Comparison of ENCODE assay signal across 8 cellular contexts in the genomic region with DNA sequence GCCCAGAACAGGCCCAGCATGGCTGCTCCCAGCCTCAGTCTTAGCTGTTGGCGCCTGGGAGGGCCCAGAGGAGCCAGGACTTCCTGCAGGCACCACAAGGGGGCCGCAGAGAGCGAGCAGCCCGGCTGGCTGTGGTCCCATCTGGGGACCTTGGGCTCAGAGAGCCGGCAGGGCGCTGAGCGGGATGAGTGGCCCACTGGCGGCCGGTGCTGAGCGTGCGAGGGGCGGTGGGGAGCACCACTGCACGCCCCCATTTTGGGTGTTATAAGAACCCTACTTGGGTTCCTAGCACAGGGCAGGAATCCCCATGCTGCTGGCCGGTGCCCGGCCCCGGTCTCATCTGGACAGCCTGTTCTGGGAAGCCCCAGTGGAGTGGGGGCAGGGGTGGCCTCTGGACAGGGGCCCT. TPM values are rescaled to one million over a fixed set of nuclear protein-coding genes. Genes with fewer than 3 reads are reported as not detected.
A peak's percentile ranks its signal among the peaks of the same experiment; 100 is the strongest.
DNase-seq lines count a peak whose midpoint lies in the region; ATAC-seq, FAIRE-seq and TF ChIP-seq lines count a peak whose summit lies in the region.

No MANE protein-coding gene starts in this region.

- WGBS in HepG2 (ENCODE audit: low lambda C conversion rate), result 95% methylated on average over 4 of the region's 16 CpGs

- H3K4me3 Mint-ChIP-seq in activated CD4-positive, alpha-beta T cell treated with anti-CD3 and anti-CD28 coated beads, Interleukin-2, amount 10 ng/mL, durations not matched to agents 24 days and 14 days, result no peak overlapping the region

- FAIRE-seq in HepG2 (lab: Jason Lieb, UNC), result no peak

- no peaks in the 10 kb centered on the region for H3K79me2 ChIP-seq in HepG2 (ENCODE audit: insufficient read depth, low read length)

- no peak for TF ChIP-seq POLR2A in HepG2 (IDR thresholded peaks at IDR 0.05; ENCODE audit: insufficient read depth in 1 of 2, low read depth in 2 of 2, low read length in 2 of 2)

- H2AFZ ChIP-seq in HepG2 (ENCODE audit: low read length), result no peak overlapping the region

- H3K9me3 ChIP-seq in HepG2 (ENCODE audit: low read length), result no peaks in the 10 kb centered on the region

- peak; percentile 81 for TF ChIP-seq RAD21 in HepG2 (CRISPR knock-in tag; IDR thresholded peaks at IDR 0.05)

- CTCF ChIA-PET in GM10248 (lab: Yijun Ruan, JAX) (interaction anchor here (0.7 to 2.1 kb wide), 14 partner anchors 8 to 359 kb away, joined by 3 to 9 read pairs (median 4); no protein-coding TSS in a partner anchor), HepG2 (lab: Yijun Ruan, JAX; ENCODE audit: low intra/inter-chr PET ratio, low total read pairs) (interaction anchor here (0.7 to 1.6 kb wide), 4 partner anchors 37 to 80 kb away, joined by 3 to 13 read pairs (median 3); partner anchors contain the start of genes CRIP1 and TEDC1)

- peak; percentile 85 for DNase-seq in GM10248 (ENCODE audit: extremely low spot score)
- peak; percentile 90 for DNase-seq in activated CD4-positive, alpha-beta T cell treated with anti-CD3 and anti-CD28 coated beads, Interleukin-2, amount 10 ng/mL, durations not matched to agents 24 days and 14 days
- DNase-seq in cerebellum (ENCODE audit: low spot score), result peak; percentile 80
- peak; percentile 20 for DNase-seq in HepG2 (ENCODE audit: low spot score)
- peak; percentile 50 to 60 for DNase-seq in stimulated activated CD4-positive, alpha-beta T cell treated with anti-CD3 and anti-CD28 coated beads, Interleukin-4, amount 100 ng/mL, for 48 hours (ENCODE audit: low read depth in 2 of 2)
- no peak for DNase-seq in AML-193 (lab: John Stamatoyannopoulos, UW)

- no peaks in the 10 kb centered on the region for H3K9me3 Mint-ChIP-seq in activated CD4-positive, alpha-beta T cell treated with anti-CD3 and anti-CD28 coated beads, Interleukin-2, amount 10 ng/mL, durations not matched to agents 24 days and 14 days

- intact Hi-C loops in activated CD4-positive, alpha-beta T cell treated with anti-CD3 and anti-CD28 coated beads, Interleukin-2, amount 10 ng/mL, durations not matched to agents 24 days and 14 days (cut with micrococcal nuclease), result no loop called here
- intact Hi-C loops in HepG2 (cut with micrococcal nuclease; ENCODE audit: unreplicated experiment), result no loop called here

- POLR2A ChIA-PET in GM10248 (lab: Yijun Ruan, JAX), result no interaction called here
- POLR2A ChIA-PET in HepG2 (lab: Yijun Ruan, JAX), result no interaction called here

- no peak overlapping the region for H3K4me2 ChIP-seq in HepG2 (ENCODE audit: low read depth, low read length)

- H3K4me1 Mint-ChIP-seq in activated CD4-positive, alpha-beta T cell treated with anti-CD3 and anti-CD28 coated beads, Interleukin-2, amount 10 ng/mL, durations not matched to agents 24 days and 14 days, result no peaks in the 10 kb centered on the region

- peaks cover 7% of the 10 kb centered on the region for H3K36me3 Mint-ChIP-seq in activated CD4-positive, alpha-beta T cell treated with anti-CD3 and anti-CD28 coated beads, Interleukin-2, amount 10 ng/mL, durations not matched to agents 24 days and 14 days (ENCODE audit: low read depth)

- H3K27me3 ChIP-seq in HepG2 (ENCODE audit: control insufficient read depth in 1 of 2, insufficient read depth in 2 of 2, low read length in 2 of 2), result no peaks in the 10 kb centered on the region

- no peak overlapping the region for H3K27ac ChIP-seq in HepG2 (ENCODE audit: extremely low read length, insufficient read depth, low read length)

- H3K27ac Mint-ChIP-seq in activated CD4-positive, alpha-beta T cell treated with anti-CD3 and anti-CD28 coated beads, Interleukin-2, amount 10 ng/mL, durations not matched to agents 24 days and 14 days, result no peak overlapping the region

- peaks cover 14% of the 10 kb centered on the region for H3K4me1 ChIP-seq in HepG2 (ENCODE audit: insufficient read depth, low read length)

- no peak overlapping the region for H3K9ac ChIP-seq in HepG2 (ENCODE audit: insufficient read depth, low read depth, low read length)

- no peaks in the 10 kb centered on the region for H4K20me1 ChIP-seq in HepG2 (ENCODE audit: insufficient read depth, low read length)

- no TSS peak for BruUV-seq in HepG2 (replicated peaks; lab: Mats Ljungman, UMichigan)

- in situ Hi-C loops in HepG2 (cut with HindIII; ENCODE audit: extremely low pct_ligation_motif_present, low pct_unique_long_range_greater_than_20kb), result no loop called here

- H3K27me3 Mint-ChIP-seq in activated CD4-positive, alpha-beta T cell treated with anti-CD3 and anti-CD28 coated beads, Interleukin-2, amount 10 ng/mL, durations not matched to agents 24 days and 14 days, result no peaks in the 10 kb centered on the region

- peaks cover 14 to 33% of the 10 kb centered on the region in 2 experiments; a peak in 4 of 5 replicates for H3K36me3 ChIP-seq in HepG2 (replicated peaks in 1 of 2; ENCODE audit: control insufficient read depth in 1 of 2, insufficient read depth in 2 of 2, low read length in 2 of 2)

- no peak for TF ChIP-seq EP300 in HepG2 (IDR thresholded peaks at IDR 0.05; ENCODE audit: low read depth in 2 of 2, low read length in 2 of 2)
- TF ChIP-seq EP300 in HepG2 (CRISPR knock-in tag; IDR thresholded peaks at IDR 0.05; ENCODE audit: borderline replicate concordance), result no peak

- H3K4me3 ChIP-seq in HepG2 (replicated peaks in 1 of 3; ENCODE audit: insufficient read depth in 1 of 3, low read depth in 2 of 3, low read length in 3 of 3), result no peak overlapping the region

- ATAC-seq in HepG2 (peak; percentile 83), GM21360 (IDR thresholded peaks at IDR 0.05; ENCODE audit: unreplicated experiment) (no peak)

- TF ChIP-seq CTCF in GM10248 (IDR thresholded peaks at IDR 0.05; ENCODE audit: control extremely low read depth, extremely low read depth, low read depth, missing control alignments), result peak; percentile 74
- peak; percentile 78 for TF ChIP-seq CTCF in LNCAP (IDR thresholded peaks at IDR 0.05)
- TF ChIP-seq CTCF in HepG2 (CRISPR knock-in tag; IDR thresholded peaks at IDR 0.05), result peak; percentile 85

RNA-seq across cellular contexts. Expression of gene CRIP2, which starts 25.9 kb away (rescaled TPM):
- 0.37 and 0.43 TPM in 2 replicates for total RNA-seq in activated CD4-positive, alpha-beta T cell treated with anti-CD3 and anti-CD28 coated beads, Interleukin-2, amount 10 ng/mL, durations not matched to agents 24 days and 14 days
- total RNA-seq in cerebellum, result 49.7 TPM
- 32.1 and 37.9 TPM in 2 replicates for total RNA-seq in HepG2 (2016; rRNA removed; fragmentation: Illumina TruSeq; extraction: Trizol)
- total RNA-seq in HepG2 (2016; cell fraction: cytosol; rRNA removed; fragmentation: Illumina TruSeq; extraction: Trizol; ENCODE audit: low read depth), result 22.2 and 30.3 TPM in 2 replicates
- 29.1 and 37.9 TPM in 2 replicates for total RNA-seq in HepG2 (2016; cell fraction: insoluble cytoplasmic fraction; rRNA removed; fragmentation: Illumina TruSeq; extraction: Trizol)
- 30.8 and 36.2 TPM in 2 replicates for total RNA-seq in HepG2 (2016; cell fraction: membrane; rRNA removed; fragmentation: Illumina TruSeq; extraction: Trizol)
- total RNA-seq in HepG2 (2016; cell fraction: nucleus; rRNA removed; fragmentation: Illumina TruSeq; extraction: Trizol), result 14.7 and 15.4 TPM in 2 replicates
- polyA plus RNA-seq in HepG2 (2011; rRNA removed), result 18.0 and 31.6 TPM in 2 replicates
- 18.1 and 57.4 TPM in 2 replicates for polyA plus RNA-seq in HepG2 (2011; cell fraction: cytosol; rRNA removed)
- polyA plus RNA-seq in HepG2 (2011; cell fraction: nucleus; rRNA removed), result 37.9 and 74.0 TPM in 2 replicates
- polyA plus RNA-seq in HepG2 (2012), result 3.6 and 7.4 TPM in 2 replicates
- 34.0 and 41.4 TPM in 2 replicates for polyA plus RNA-seq in HepG2 (2016; cell fraction: cytosol; fragmentation: Illumina TruSeq; extraction: Trizol; ENCODE audit: low read depth)
- polyA plus RNA-seq in HepG2 (2016; cell fraction: insoluble cytoplasmic fraction; fragmentation: Illumina TruSeq; extraction: Trizol; ENCODE audit: low read depth), result 44.2 and 51.5 TPM in 2 replicates
- 41.2 and 43.7 TPM in 2 replicates for polyA plus RNA-seq in HepG2 (2016; cell fraction: membrane; fragmentation: Illumina TruSeq; extraction: Trizol; ENCODE audit: low read depth)
- 39.7 and 41.0 TPM in 2 replicates for polyA plus RNA-seq in HepG2 (2016; cell fraction: nucleus; fragmentation: Illumina TruSeq; extraction: Trizol; ENCODE audit: insufficient read depth, low read depth)
- 21.4 and 23.6 TPM in 2 replicates for polyA minus RNA-seq in HepG2 (2011; rRNA and poly(A)+ RNA removed; ENCODE audit: low replicate concordance)
- polyA minus RNA-seq in HepG2 (2011; cell fraction: cytosol; rRNA and poly(A)+ RNA removed), result 8.4 and 15.7 TPM in 2 replicates
- polyA minus RNA-seq in HepG2 (2011; cell fraction: nucleus; rRNA and poly(A)+ RNA removed), result 2.2 and 7.5 TPM in 2 replicates

RNA-seq across cellular contexts. Expression of gene MTA1, which starts 29.1 kb away (rescaled TPM):
- total RNA-seq in activated CD4-positive, alpha-beta T cell treated with anti-CD3 and anti-CD28 coated beads, Interleukin-2, amount 10 ng/mL, durations not matched to agents 24 days and 14 days, result 187 and 192 TPM in 2 replicates
- total RNA-seq in cerebellum, result 58.1 TPM
- 19.1 and 35.2 TPM in 2 replicates for total RNA-seq in HepG2 (2016; rRNA removed; fragmentation: Illumina TruSeq; extraction: Trizol)
- total RNA-seq in HepG2 (2016; cell fraction: cytosol; rRNA removed; fragmentation: Illumina TruSeq; extraction: Trizol; ENCODE audit: low read depth), result 56.8 and 63.0 TPM in 2 replicates
- total RNA-seq in HepG2 (2016; cell fraction: insoluble cytoplasmic fraction; rRNA removed; fragmentation: Illumina TruSeq; extraction: Trizol), result 14.0 and 38.5 TPM in 2 replicates
- total RNA-seq in HepG2 (2016; cell fraction: membrane; rRNA removed; fragmentation: Illumina TruSeq; extraction: Trizol), result 52.7 and 56.0 TPM in 2 replicates
- 47.2 and 51.4 TPM in 2 replicates for total RNA-seq in HepG2 (2016; cell fraction: nucleus; rRNA removed; fragmentation: Illumina TruSeq; extraction: Trizol)
- 85.7 and 85.8 TPM in 2 replicates for polyA plus RNA-seq in HepG2 (2011; rRNA removed)
- polyA plus RNA-seq in HepG2 (2011; cell fraction: cytosol; rRNA removed), result 39.0 and 48.4 TPM in 2 replicates
- polyA plus RNA-seq in HepG2 (2011; cell fraction: nucleus; rRNA removed), result 409 and 581 TPM in 2 replicates
- polyA plus RNA-seq in HepG2 (2012), result 58.3 and 62.1 TPM in 2 replicates
- 51.1 and 53.5 TPM in 2 replicates for polyA plus RNA-seq in HepG2 (2016; cell fraction: cytosol; fragmentation: Illumina TruSeq; extraction: Trizol; ENCODE audit: low read depth)
- 36.2 and 45.8 TPM in 2 replicates for polyA plus RNA-seq in HepG2 (2016; cell fraction: insoluble cytoplasmic fraction; fragmentation: Illumina TruSeq; extraction: Trizol; ENCODE audit: low read depth)
- polyA plus RNA-seq in HepG2 (2016; cell fraction: membrane; fragmentation: Illumina TruSeq; extraction: Trizol; ENCODE audit: low read depth), result 82.4 and 89.9 TPM in 2 replicates
- polyA plus RNA-seq in HepG2 (2016; cell fraction: nucleus; fragmentation: Illumina TruSeq; extraction: Trizol; ENCODE audit: insufficient read depth, low read depth), result 244 and 255 TPM in 2 replicates
- polyA minus RNA-seq in HepG2 (2011; rRNA and poly(A)+ RNA removed; ENCODE audit: low replicate concordance), result 53.3 and 73.7 TPM in 2 replicates
- polyA minus RNA-seq in HepG2 (2011; cell fraction: cytosol; rRNA and poly(A)+ RNA removed), result 58.3 and 59.6 TPM in 2 replicates
- 88.5 and 90.4 TPM in 2 replicates for polyA minus RNA-seq in HepG2 (2011; cell fraction: nucleus; rRNA and poly(A)+ RNA removed)

RNA-seq across cellular contexts. Expression of gene CRIP1, which starts 38.0 kb away (rescaled TPM):
- 99.3 and 110 TPM in 2 replicates for total RNA-seq in activated CD4-positive, alpha-beta T cell treated with anti-CD3 and anti-CD28 coated beads, Interleukin-2, amount 10 ng/mL, durations not matched to agents 24 days and 14 days
- total RNA-seq in cerebellum, result 0.73 TPM
- 53.9 and 59.7 TPM in 2 replicates for total RNA-seq in HepG2 (2016; rRNA removed; fragmentation: Illumina TruSeq; extraction: Trizol)
- 18.2 and 27.4 TPM in 2 replicates for total RNA-seq in HepG2 (2016; cell fraction: cytosol; rRNA removed; fragmentation: Illumina TruSeq; extraction: Trizol; ENCODE audit: low read depth)
- total RNA-seq in HepG2 (2016; cell fraction: insoluble cytoplasmic fraction; rRNA removed; fragmentation: Illumina TruSeq; extraction: Trizol), result 53.1 and 55.2 TPM in 2 replicates
- total RNA-seq in HepG2 (2016; cell fraction: membrane; rRNA removed; fragmentation: Illumina TruSeq; extraction: Trizol), result 23.1 and 27.8 TPM in 2 replicates
- total RNA-seq in HepG2 (2016; cell fraction: nucleus; rRNA removed; fragmentation: Illumina TruSeq; extraction: Trizol), result 25.3 and 26.5 TPM in 2 replicates
- 59.5 and 62.2 TPM in 2 replicates for polyA plus RNA-seq in HepG2 (2011; rRNA removed)
- 27.8 and 82.6 TPM in 2 replicates for polyA plus RNA-seq in HepG2 (2011; cell fraction: cytosol; rRNA removed)
- 47.3 and 55.5 TPM in 2 replicates for polyA plus RNA-seq in HepG2 (2011; cell fraction: nucleus; rRNA removed)
- polyA plus RNA-seq in HepG2 (2012), result 46.4 and 49.2 TPM in 2 replicates
- polyA plus RNA-seq in HepG2 (2016; cell fraction: cytosol; fragmentation: Illumina TruSeq; extraction: Trizol; ENCODE audit: low read depth), result 85.4 and 115 TPM in 2 replicates
- 142 and 159 TPM in 2 replicates for polyA plus RNA-seq in HepG2 (2016; cell fraction: insoluble cytoplasmic fraction; fragmentation: Illumina TruSeq; extraction: Trizol; ENCODE audit: low read depth)
- 67.3 and 82.2 TPM in 2 replicates for polyA plus RNA-seq in HepG2 (2016; cell fraction: membrane; fragmentation: Illumina TruSeq; extraction: Trizol; ENCODE audit: low read depth)
- polyA plus RNA-seq in HepG2 (2016; cell fraction: nucleus; fragmentation: Illumina TruSeq; extraction: Trizol; ENCODE audit: insufficient read depth, low read depth), result 136 and 137 TPM in 2 replicates
- polyA minus RNA-seq in HepG2 (2011; rRNA and poly(A)+ RNA removed; ENCODE audit: low replicate concordance), result 24.8 and 136 TPM in 2 replicates
- polyA minus RNA-seq in HepG2 (2011; cell fraction: cytosol; rRNA and poly(A)+ RNA removed), result 20.6 and 28.4 TPM in 2 replicates
- 4.7 and 11.8 TPM in 2 replicates for polyA minus RNA-seq in HepG2 (2011; cell fraction: nucleus; rRNA and poly(A)+ RNA removed)

RNA-seq across cellular contexts. Expression of gene TEDC1, which starts 42.3 kb away (rescaled TPM):
- 41.4 and 43.3 TPM in 2 replicates for total RNA-seq in activated CD4-positive, alpha-beta T cell treated with anti-CD3 and anti-CD28 coated beads, Interleukin-2, amount 10 ng/mL, durations not matched to agents 24 days and 14 days
- 6.8 TPM for total RNA-seq in cerebellum
- total RNA-seq in HepG2 (2016; rRNA removed; fragmentation: Illumina TruSeq; extraction: Trizol), result 20.7 and 27.4 TPM in 2 replicates
- total RNA-seq in HepG2 (2016; cell fraction: cytosol; rRNA removed; fragmentation: Illumina TruSeq; extraction: Trizol; ENCODE audit: low read depth), result 9.2 and 10.3 TPM in 2 replicates
- 21.2 and 28.4 TPM in 2 replicates for total RNA-seq in HepG2 (2016; cell fraction: insoluble cytoplasmic fraction; rRNA removed; fragmentation: Illumina TruSeq; extraction: Trizol)
- total RNA-seq in HepG2 (2016; cell fraction: membrane; rRNA removed; fragmentation: Illumina TruSeq; extraction: Trizol), result 12.9 and 13.8 TPM in 2 replicates
- 15.9 and 16.8 TPM in 2 replicates for total RNA-seq in HepG2 (2016; cell fraction: nucleus; rRNA removed; fragmentation: Illumina TruSeq; extraction: Trizol)
- 5.7 and 7.3 TPM in 2 replicates for polyA plus RNA-seq in HepG2 (2011; rRNA removed)
- 4.1 and 10.9 TPM in 2 replicates for polyA plus RNA-seq in HepG2 (2011; cell fraction: cytosol; rRNA removed)
- polyA plus RNA-seq in HepG2 (2011; cell fraction: nucleus; rRNA removed), result 20.8 and 27.4 TPM in 2 replicates
- polyA plus RNA-seq in HepG2 (2012), result 4.5 and 5.0 TPM in 2 replicates
- polyA plus RNA-seq in HepG2 (2016; cell fraction: cytosol; fragmentation: Illumina TruSeq; extraction: Trizol; ENCODE audit: low read depth), result 5.8 and 6.5 TPM in 2 replicates
- polyA plus RNA-seq in HepG2 (2016; cell fraction: insoluble cytoplasmic fraction; fragmentation: Illumina TruSeq; extraction: Trizol; ENCODE audit: low read depth), result 20.9 and 21.6 TPM in 2 replicates
- 9.6 and 10.0 TPM in 2 replicates for polyA plus RNA-seq in HepG2 (2016; cell fraction: membrane; fragmentation: Illumina TruSeq; extraction: Trizol; ENCODE audit: low read depth)
- polyA plus RNA-seq in HepG2 (2016; cell fraction: nucleus; fragmentation: Illumina TruSeq; extraction: Trizol; ENCODE audit: insufficient read depth, low read depth), result 36.1 and 37.5 TPM in 2 replicates
- 12.1 and 23.1 TPM in 2 replicates for polyA minus RNA-seq in HepG2 (2011; rRNA and poly(A)+ RNA removed; ENCODE audit: low replicate concordance)
- polyA minus RNA-seq in HepG2 (2011; cell fraction: cytosol; rRNA and poly(A)+ RNA removed), result 2.8 and 5.5 TPM in 2 replicates
- polyA minus RNA-seq in HepG2 (2011; cell fraction: nucleus; rRNA and poly(A)+ RNA removed), result 7.3 and 9.0 TPM in 2 replicates

RNA-seq across cellular contexts. Expression of gene TEX22, which starts 50.4 kb away (rescaled TPM):
- total RNA-seq in activated CD4-positive, alpha-beta T cell treated with anti-CD3 and anti-CD28 coated beads, Interleukin-2, amount 10 ng/mL, durations not matched to agents 24 days and 14 days, result 5.7 and 6.4 TPM in 2 replicates
- total RNA-seq in cerebellum, result 1.4 TPM
- 0.27 and 0.55 TPM in 2 replicates for total RNA-seq in HepG2 (2016; rRNA removed; fragmentation: Illumina TruSeq; extraction: Trizol)
- not detected in 2 replicates for total RNA-seq in HepG2 (2016; cell fraction: cytosol; rRNA removed; fragmentation: Illumina TruSeq; extraction: Trizol; ENCODE audit: low read depth)
- total RNA-seq in HepG2 (2016; cell fraction: insoluble cytoplasmic fraction; rRNA removed; fragmentation: Illumina TruSeq; extraction: Trizol), result not detected in 2 replicates
- not detected in 2 replicates for total RNA-seq in HepG2 (2016; cell fraction: membrane; rRNA removed; fragmentation: Illumina TruSeq; extraction: Trizol)
- not detected in 2 replicates for total RNA-seq in HepG2 (2016; cell fraction: nucleus; rRNA removed; fragmentation: Illumina TruSeq; extraction: Trizol)
- polyA plus RNA-seq in HepG2 (2011; rRNA removed), result 0.07 and 0.16 TPM in 2 replicates
- polyA plus RNA-seq in HepG2 (2011; cell fraction: cytosol; rRNA removed), result not detected in 2 replicates
- polyA plus RNA-seq in HepG2 (2011; cell fraction: nucleus; rRNA removed), result 0.56 and 1.2 TPM in 2 replicates
- polyA plus RNA-seq in HepG2 (2012), result 0.13 and 0.23 TPM in 2 replicates
- not detected in 2 replicates for polyA plus RNA-seq in HepG2 (2016; cell fraction: cytosol; fragmentation: Illumina TruSeq; extraction: Trizol; ENCODE audit: low read depth)
- not detected in 2 replicates for polyA plus RNA-seq in HepG2 (2016; cell fraction: insoluble cytoplasmic fraction; fragmentation: Illumina TruSeq; extraction: Trizol; ENCODE audit: low read depth)
- polyA plus RNA-seq in HepG2 (2016; cell fraction: membrane; fragmentation: Illumina TruSeq; extraction: Trizol; ENCODE audit: low read depth), result not detected in 2 replicates
- polyA plus RNA-seq in HepG2 (2016; cell fraction: nucleus; fragmentation: Illumina TruSeq; extraction: Trizol; ENCODE audit: insufficient read depth, low read depth), result not detected in 2 replicates
- polyA minus RNA-seq in HepG2 (2011; rRNA and poly(A)+ RNA removed; ENCODE audit: low replicate concordance), result 0.16 and 0.82 TPM in 2 replicates
- not detected in 2 replicates for polyA minus RNA-seq in HepG2 (2011; cell fraction: cytosol; rRNA and poly(A)+ RNA removed)
- 0.62 TPM in 1 of 2 replicates, not detected in the other for polyA minus RNA-seq in HepG2 (2011; cell fraction: nucleus; rRNA and poly(A)+ RNA removed)

Comparison
In these comparisons a context has a peak if more than half of its experiments do, and no peak if none do; other contexts are left out.
1. DNase-seq: peak in GM10248 (single experiment), activated CD4-positive, alpha-beta T cell treated with anti-CD3 and anti-CD28 coated beads, Interleukin-2, amount 10 ng/mL, durations not matched to agents 24 days and 14 days (single experiment), cerebellum (single experiment), HepG2 (single experiment) and stimulated activated CD4-positive, alpha-beta T cell treated with anti-CD3 and anti-CD28 coated beads, Interleukin-4, amount 100 ng/mL, for 48 hours (2 of 2); none in AML-193 (0 of 2).
2. RNA of gene CRIP2, which starts 25.9 kb away (total RNA-seq): 49.7 TPM in cerebellum (single experiment) and 14.7 to 37.9 TPM in HepG2; 0.37 to 0.43 TPM in activated CD4-positive, alpha-beta T cell treated with anti-CD3 and anti-CD28 coated beads, Interleukin-2, amount 10 ng/mL, durations not matched to agents 24 days and 14 days; every median in the first group is over 10 times any median in the second.
3. RNA of gene CRIP1, which starts 38.0 kb away (total RNA-seq): 99.3 to 110 TPM in activated CD4-positive, alpha-beta T cell treated with anti-CD3 and anti-CD28 coated beads, Interleukin-2, amount 10 ng/mL, durations not matched to agents 24 days and 14 days and 18.2 to 59.7 TPM in HepG2; 0.73 TPM in cerebellum (single experiment); every median in the first group is over 10 times any median in the second.
4. Peak in every context shown above with its lines, with median percentiles within 50 percentile points of each other: CTCF ChIP-seq.